Comparison of ENCODE assay signal across 14 cellular contexts in genomic region chr1:85320371-85321131, GRCh38. TPM values are rescaled to one million over a fixed set of nuclear protein-coding genes. Genes with fewer than 3 reads are reported as not detected.
DNase-seq lines count a peak whose midpoint lies in the region; ATAC-seq and TF ChIP-seq lines count a peak whose summit lies in the region.
"Had no signal": no experiment of that assay in that cellular context is flagged by ENCODE, and none has a peak within 500 bp of the region (broad histone marks: within the 10 kb centered on the region; RNA-seq: fewer than 3 reads in every experiment).

No MANE protein-coding gene starts in this region.

- no peak overlapping the region for H3K4me3 Mint-ChIP-seq in mesothelial cell of epicardium
- H3K4me3 Mint-ChIP-seq: activated CD4-positive, alpha-beta T cell treated with anti-CD3 and anti-CD28 coated beads for 36 hours; CD8-positive, alpha-beta memory T cell had no signal

- peaks cover 46% of the 10 kb centered on the region for H3K4me1 Mint-ChIP-seq in mesothelial cell of epicardium
- H3K4me1 Mint-ChIP-seq: CD8-positive, alpha-beta memory T cell had no signal

- peaks cover 5% of the 10 kb centered on the region for H3K36me3 Mint-ChIP-seq in mesothelial cell of epicardium
- H3K36me3 Mint-ChIP-seq: CD8-positive, alpha-beta memory T cell had no signal

- TF ChIP-seq CTCF in mesothelial cell of epicardium (IDR thresholded peaks at IDR 0.05; ENCODE audit: unreplicated experiment): no peak

- ATAC-seq in GM19023 (IDR thresholded peaks at IDR 0.05; ENCODE audit: unreplicated experiment): no peak
- ATAC-seq in GM21825 (IDR thresholded peaks at IDR 0.05; ENCODE audit: unreplicated experiment): no peak
- ATAC-seq: right lobe of liver had no signal

- H3K27me3 Mint-ChIP-seq in mesothelial cell of epicardium (ENCODE audit: low read depth): no peaks in the 10 kb centered on the region

- peak overlapping the region; percentile 4 for H3K27ac Mint-ChIP-seq in mesothelial cell of epicardium
- H3K27ac Mint-ChIP-seq: activated CD4-positive, alpha-beta T cell treated with anti-CD3 and anti-CD28 coated beads for 36 hours; CD8-positive, alpha-beta memory T cell had no signal

- peak; percentile 89 for DNase-seq in EL
- peak; percentile 76 for DNase-seq in NCI-H2171 treated with DMSO at 0.1 percent for 48 hours (lab: John Stamatoyannopoulos, UW)
- peak; percentile 51 for DNase-seq in dedifferentiated amniotic fluid mesenchymal stem cell (ENCODE audit: extremely low spot score)
- no peak for DNase-seq in mesothelial cell of epicardium (ENCODE audit: low spot score in 2 of 2, unreplicated experiment in 2 of 2)
- DNase-seq in DMS153 (lab: John Stamatoyannopoulos, UW): no peak
- DNase-seq in NCI-H526 (lab: John Stamatoyannopoulos, UW): no peak
- DNase-seq: activated CD4-positive, alpha-beta T cell treated with anti-CD3 and anti-CD28 coated beads for 36 hours; activated effector memory CD4-positive, alpha-beta T cell treated with Interleukin-2 at 50 U/mL for 16 hours; CD8-positive, alpha-beta memory T cell; cortex of kidney; NCI-H510A treated with DMSO at 0.1 percent for 48 hours; right lobe of liver had no signal

- no peaks in the 10 kb centered on the region for H3K9me3 Mint-ChIP-seq in mesothelial cell of epicardium

RNA-seq across cellular contexts. Expression of gene BCL10, which starts 44.1 kb away (rescaled TPM):
- total RNA-seq in mesothelial cell of epicardium: 26.9 to 28.4 TPM (median 27.2 TPM) in 3 replicates

Comparison
In these comparisons a context has a peak if more than half of its experiments do, and no peak if none do; other contexts are left out.
1. DNase-seq: peak in EL (single experiment), NCI-H2171 treated with DMSO at 0.1 percent for 48 hours (single experiment) and dedifferentiated amniotic fluid mesenchymal stem cell (single experiment); none in mesothelial cell of epicardium (0 of 2), DMS153 (single experiment) and NCI-H526 (0 of 2).